Comparison of ENCODE assay signal across 26 cellular contexts in genomic region chr2:151657667-151658076, GRCh38.
A peak's percentile ranks its signal among the peaks of the same experiment; 100 is the strongest.
DNase-seq lines count a peak whose midpoint lies in the region; ATAC-seq, FAIRE-seq and TF ChIP-seq lines count a peak whose summit lies in the region.
"Had no signal": no experiment of that assay in that cellular context is flagged by ENCODE, and none has a peak within 500 bp of the region (broad histone marks: within the 10 kb centered on the region; RNA-seq: fewer than 3 reads in every experiment).

No MANE protein-coding gene starts in this region.

- H3K4ac ChIP-seq in trophoblast cell (ENCODE audit: low read depth, low read length): no peak overlapping the region

- H3K14ac ChIP-seq in trophoblast cell (ENCODE audit: low read length): no peak overlapping the region

- 60 to 68% methylated on average over 2 of the region's 2 CpGs for WGBS in GM23248 (ENCODE audit: low coverage in 1 of 2, low lambda C conversion rate in 2 of 2, missing lambda C conversion rate in 2 of 2), 2 experiments
- WGBS in trophoblast cell (ENCODE audit: extremely low coverage, insufficient coverage, insufficient read length): no CpG with 5 or more reads among the region's 2 CpGs

- no peak overlapping the region for H2BK120ac ChIP-seq in trophoblast cell (ENCODE audit: insufficient read depth, low read length, poor library complexity)

- peak overlapping the region; percentile 58 for H3K27ac Mint-ChIP-seq in astrocyte (ENCODE audit: unreplicated experiment)
- H3K27ac Mint-ChIP-seq: CD4-positive, alpha-beta T cell had no signal

- H3K36me3 ChIP-seq in GM23248 (ENCODE audit: low read depth) (no peaks in the 10 kb centered on the region), astrocyte (ENCODE audit: insufficient read depth, low read length) (no peaks in the 10 kb centered on the region), trophoblast cell (ENCODE audit: control insufficient read depth in 1 of 2, insufficient read depth in 2 of 2, low read length in 2 of 2) (no peaks in the 10 kb centered on the region)
- H3K36me3 ChIP-seq: BLaER1, SJSA1 had no signal

- H3K9ac ChIP-seq in GM23248: no peak overlapping the region
- H3K9ac ChIP-seq in astrocyte (ENCODE audit: low read length): no peak overlapping the region
- no peak overlapping the region for H3K9ac ChIP-seq in trophoblast cell (ENCODE audit: low read length)
- H3K9ac ChIP-seq: BLaER1 had no signal

- no peak overlapping the region for H2BK12ac ChIP-seq in trophoblast cell (ENCODE audit: low read length)

- DNase-seq in GM23248 (peak; percentile 4), astrocyte (ENCODE audit: low read depth) (peak; percentile 45), fibroblast of mammary gland (ENCODE audit: low read depth) (peak; percentile 34), trophoblast cell (peak; percentile 12 to 63), HTR-8/SVneo (ENCODE audit: insufficient read length, low spot score) (no peak)
- DNase-seq: ACHN; Caco-2; CD4-positive, alpha-beta T cell; DMS 273 treated with DMSO at 0.1 percent for 48 hours; DMS79 treated with DMSO at 0.1 percent for 48 hours; GOT3; MM.1S; NCI-H1048; NCI-H1436; NCI-H1930; NCI-H345; NCI-H524; NCI-H774 had no signal

- H3K4me3 ChIP-seq in GM23248 (no peak overlapping the region), astrocyte (ENCODE audit: insufficient read depth, low read depth, low read length) (no peak overlapping the region), fibroblast of mammary gland (ENCODE audit: control insufficient read depth, low read depth, low read length) (no peak overlapping the region), trophoblast cell (ENCODE audit: low read depth, low read length) (no peak overlapping the region)
- H3K4me3 ChIP-seq: BLaER1, SJSA1 had no signal

- no peaks in the 10 kb centered on the region for H3K27me3 Mint-ChIP-seq in astrocyte (ENCODE audit: low read depth, unreplicated experiment)
- H3K27me3 Mint-ChIP-seq: CD4-positive, alpha-beta T cell had no signal

- in situ Hi-C loops in GM23248 (cut with MboI): no loop called here

- H3K9me3 ChIP-seq in GM23248 (ENCODE audit: low read depth): no peaks in the 10 kb centered on the region
- no peaks in the 10 kb centered on the region for H3K9me3 ChIP-seq in astrocyte (ENCODE audit: insufficient read depth, low read depth, low read length)
- H3K9me3 ChIP-seq in trophoblast cell (ENCODE audit: insufficient read depth, low read depth, low read length): no peaks in the 10 kb centered on the region
- H3K9me3 ChIP-seq: BLaER1, Caco-2, SJSA1 had no signal

- H2AFZ ChIP-seq in GM23248 (no peak overlapping the region), astrocyte (ENCODE audit: low read depth, low read length) (no peak overlapping the region), trophoblast cell (ENCODE audit: insufficient read depth, low read length, poor library complexity) (no peak overlapping the region)

- no peak overlapping the region for H4K8ac ChIP-seq in trophoblast cell (ENCODE audit: low read depth, low read length)

- peaks cover 4% of the 10 kb centered on the region for H3K4me1 Mint-ChIP-seq in astrocyte (ENCODE audit: low read depth, unreplicated experiment)

- H2BK5ac ChIP-seq in trophoblast cell (ENCODE audit: low read depth, low read length, poor library complexity): no peak overlapping the region

- H2AK5ac ChIP-seq in trophoblast cell (ENCODE audit: low read length): no peak overlapping the region

- H3K4me2 ChIP-seq in GM23248 (ENCODE audit: unreplicated experiment): no peak overlapping the region
- peak overlapping the region; percentile 58 for H3K4me2 ChIP-seq in astrocyte (ENCODE audit: low read length)
- H3K4me2 ChIP-seq in trophoblast cell (ENCODE audit: low read length): no peak overlapping the region
- H3K4me2 ChIP-seq: BLaER1 had no signal

- TF ChIP-seq CTCF in astrocyte (IDR thresholded peaks at IDR 0.05; ENCODE audit: insufficient read depth, low read depth, low read length): no peak
- no peak for TF ChIP-seq CTCF in fibroblast of mammary gland (conservative IDR thresholded peaks at IDR 0.05; ENCODE audit: control insufficient read depth, insufficient read depth, low read depth, low read length)

- H3K4me1 ChIP-seq in GM23248 (ENCODE audit: insufficient read depth) (no peaks in the 10 kb centered on the region), astrocyte (ENCODE audit: insufficient read depth, low read length) (peaks cover 12% of the 10 kb centered on the region), trophoblast cell (ENCODE audit: control insufficient read depth in 1 of 2, insufficient read depth in 2 of 2, low read length in 2 of 2) (no peaks in the 10 kb centered on the region)
- H3K4me1 ChIP-seq: BLaER1, Caco-2, SJSA1 had no signal

- H3K9me2 ChIP-seq in GM23248 (ENCODE audit: insufficient read depth): no peaks in the 10 kb centered on the region

- H3K27me3 ChIP-seq in GM23248 (replicated peaks; ENCODE audit: insufficient read depth): no peaks in the 10 kb centered on the region
- H3K27me3 ChIP-seq in astrocyte (ENCODE audit: insufficient read depth, low read length): peaks cover 5% of the 10 kb centered on the region
- no peaks in the 10 kb centered on the region for H3K27me3 ChIP-seq in trophoblast cell (ENCODE audit: insufficient read depth, low read length)
- H3K27me3 ChIP-seq: BLaER1, SJSA1 had no signal

- no peaks in the 10 kb centered on the region for H3K9me3 Mint-ChIP-seq in astrocyte (ENCODE audit: unreplicated experiment)
- H3K9me3 Mint-ChIP-seq: CD4-positive, alpha-beta T cell had no signal

- H4K20me1 ChIP-seq in GM23248 (ENCODE audit: insufficient read depth) (no peaks in the 10 kb centered on the region), astrocyte (ENCODE audit: insufficient read depth, low read length) (no peaks in the 10 kb centered on the region)
- H4K20me1 ChIP-seq: BLaER1 had no signal

- no peak overlapping the region for H3K4me3 Mint-ChIP-seq in astrocyte (ENCODE audit: unreplicated experiment)
- H3K4me3 Mint-ChIP-seq: CD4-positive, alpha-beta T cell had no signal

- no peaks in the 10 kb centered on the region for H3K79me2 ChIP-seq in GM23248 (ENCODE audit: insufficient read depth)
- H3K79me2 ChIP-seq in astrocyte (ENCODE audit: insufficient read depth, low read length): no peaks in the 10 kb centered on the region
- no peaks in the 10 kb centered on the region for H3K79me2 ChIP-seq in trophoblast cell (ENCODE audit: control insufficient read depth, insufficient read depth, low read length, poor library complexity)

- H3K36me3 Mint-ChIP-seq in astrocyte (ENCODE audit: low read depth, unreplicated experiment): no peaks in the 10 kb centered on the region

- H3F3A ChIP-seq in GM23248 (ENCODE audit: insufficient read depth): no peaks in the 10 kb centered on the region

- H3K18ac ChIP-seq in trophoblast cell (ENCODE audit: low read length): no peak overlapping the region

- H3K27ac ChIP-seq in GM23248 (no peak overlapping the region), astrocyte (ENCODE audit: low read depth, low read length) (peak overlapping the region; percentile 30), trophoblast cell (ENCODE audit: low read depth, low read length) (no peak overlapping the region)
- H3K27ac ChIP-seq: 22Rv1, BLaER1, SJSA1 had no signal

- no peak overlapping the region for H4K91ac ChIP-seq in trophoblast cell (ENCODE audit: low read depth, low read length)

- H3K79me1 ChIP-seq in trophoblast cell (ENCODE audit: low read length): no peaks in the 10 kb centered on the region

- no peak for FAIRE-seq in astrocyte (lab: Jason Lieb, UNC)
- no peak for FAIRE-seq in HTR-8/SVneo (lab: Jason Lieb, UNC)

- H3K23ac ChIP-seq in trophoblast cell (ENCODE audit: low read length): no peak overlapping the region

- H4K12ac ChIP-seq in trophoblast cell (ENCODE audit: low read depth, low read length): no peak overlapping the region

- ATAC-seq in GM18909 (IDR thresholded peaks at IDR 0.05; ENCODE audit: poor library complexity, unreplicated experiment) (no peak), HG03469 (IDR thresholded peaks at IDR 0.05; ENCODE audit: unreplicated experiment) (no peak), GM18858 (IDR thresholded peaks at IDR 0.05; ENCODE audit: unreplicated experiment) (no peak)
- ATAC-seq: HCT116, Right ventricle myocardium inferior had no signal
